8 cellular contexts compared by ENCODE assay signal in genomic region chr18:58785171-58785805, GRCh38.
DNase-seq lines count a peak whose midpoint lies in the region; ATAC-seq and TF ChIP-seq lines count a peak whose summit lies in the region.
"Had no signal": no experiment of that assay in that cellular context is flagged by ENCODE, and none has a peak within 500 bp of the region (broad histone marks: within the 10 kb centered on the region; RNA-seq: fewer than 3 reads in every experiment).

No MANE protein-coding gene starts in this region.

- H3K18ac ChIP-seq in H9 (ENCODE audit: insufficient read length, low read depth, low read length): no peak overlapping the region

- TF ChIP-seq CTCF in H9 (conservative IDR thresholded peaks at IDR 0.05) (no peak; the same call in 2 of the 3 replicates), thoracic aorta (IDR thresholded peaks at IDR 0.05) (peak; percentile 23)

- no peak overlapping the region for H2BK12ac ChIP-seq in H9 (ENCODE audit: insufficient read length, low read depth, low read length)

- H3K4me1 Mint-ChIP-seq in H9: peaks cover 49 to 51% of the 10 kb centered on the region in 2 experiments

- H3K36me3 Mint-ChIP-seq in H9 (ENCODE audit: insufficient read depth in 1 of 3, low read depth in 3 of 3): no peaks in the 10 kb centered on the region

- H3K4me3 ChIP-seq in SJSA1 (no peak overlapping the region), thoracic aorta (no peak overlapping the region)

- H3K27ac Mint-ChIP-seq in H9: peak overlapping the region; percentile 15 to 96 (median 40); a peak in 6 of 7 replicates

- no peaks in the 10 kb centered on the region for H3K23me2 ChIP-seq in H9 (ENCODE audit: insufficient read length, low read depth, low read length, poor library complexity, severe bottlenecking)

- no peak overlapping the region for H4K8ac ChIP-seq in H9 (replicated peaks; ENCODE audit: insufficient read length, low read depth, low read length)

- no CpG with 5 or more reads among the region's 13 CpGs for WGBS in H9 (ENCODE audit: extremely low coverage, insufficient read length, low lambda C conversion rate)

- H2BK120ac ChIP-seq in H9 (ENCODE audit: low read depth, low read length, poor library complexity, severe bottlenecking): no peak overlapping the region

- H3K27me3 ChIP-seq in H9 (ENCODE audit: insufficient read depth, low read length) (no peaks in the 10 kb centered on the region), SJSA1 (replicated peaks) (no peaks in the 10 kb centered on the region), thoracic aorta (replicated peaks; ENCODE audit: insufficient read depth) (no peaks in the 10 kb centered on the region)

- H3K36me3 ChIP-seq in SJSA1 (no peaks in the 10 kb centered on the region), thoracic aorta (no peaks in the 10 kb centered on the region)

- H2AK5ac ChIP-seq in H9 (ENCODE audit: insufficient read length, low read length): no peak overlapping the region

- H3K4me3 Mint-ChIP-seq in H9: peak overlapping the region in 1 of 2 experiments; percentile 7; a peak in 1 of 5 replicates

- no peak overlapping the region for H2AFZ ChIP-seq in H9 (ENCODE audit: low read length)

- H3K4me1 ChIP-seq in H9 (ENCODE audit: insufficient read depth, low read length) (peaks cover 15% of the 10 kb centered on the region), SJSA1 (replicated peaks) (peaks cover 69% of the 10 kb centered on the region), thoracic aorta (ENCODE audit: control insufficient read depth in 1 of 2, low read depth in 2 of 2) (peaks cover 13 to 43% of the 10 kb centered on the region in 2 donors)

- no peaks in the 10 kb centered on the region for H4K20me1 ChIP-seq in H9 (ENCODE audit: control insufficient read depth, insufficient read depth, insufficient read length)

- ATAC-seq in thoracic aorta (ENCODE audit: insufficient number of reproducible peaks, low FRiP score, low read depth): peak; percentile 16

- no peak overlapping the region for H2BK5ac ChIP-seq in H9 (ENCODE audit: insufficient read length, low read length)

- no peak overlapping the region for H3K23ac ChIP-seq in H9 (ENCODE audit: insufficient read length, low read depth, low read length)

- no peaks in the 10 kb centered on the region for H3K79me1 ChIP-seq in H9 (ENCODE audit: insufficient read depth, low read depth, low read length, poor library complexity, severe bottlenecking)

- intact Hi-C loops in head of caudate nucleus (cut with DNase I): no loop called here

- H3T11ph ChIP-seq in H9 (ENCODE audit: low read length): no peak overlapping the region

- H3K4me2 ChIP-seq in H9 (ENCODE audit: insufficient read depth, insufficient read length, low read length): no peak overlapping the region

- H3K27ac ChIP-seq in H9 (ENCODE audit: insufficient read length, low read depth, low read length) (no peak overlapping the region), SJSA1 (peak overlapping the region; percentile 99), thoracic aorta (peak overlapping the region; percentile 92 to 94)

- H3K9ac ChIP-seq in H9 (ENCODE audit: extremely low read depth, insufficient read length, low read length): no peak overlapping the region

- DNase-seq in H9: peak; percentile 56
- DNase-seq in SJSA1 (ENCODE audit: low read depth in 1 of 2, low spot score in 2 of 2): peak; percentile 90 to 92
- peak in 28 of 42 donors; percentile 18 to 77 (median 48) for DNase-seq in head of caudate nucleus
- peak; percentile 12 for DNase-seq in thoracic aorta (ENCODE audit: low spot score)
- DNase-seq in UCSD-AML1 (lab: John Stamatoyannopoulos, UW; ENCODE audit: unreplicated experiment): no peak
- DNase-seq in CD1c-positive myeloid dendritic cell (ENCODE audit: extremely low spot score): no peak
- DNase-seq in epidermal melanocyte (ENCODE audit: insufficient read length, low spot score): no peak
- DNase-seq: central memory CD4-positive, alpha-beta T cell had no signal

- no peak overlapping the region for H3K56ac ChIP-seq in H9 (ENCODE audit: insufficient read length, low read depth, low read length)

- no peak overlapping the region for H4K5ac ChIP-seq in H9 (ENCODE audit: insufficient read length, low read depth, low read length)

- H3K14ac ChIP-seq in H9 (ENCODE audit: insufficient read depth, low read length): peak overlapping the region; percentile 12; the same call in 1 of the 2 replicates

- no peak overlapping the region for H4K91ac ChIP-seq in H9 (ENCODE audit: insufficient read length, low read depth, low read length)

- H3K9me3 Mint-ChIP-seq in H9: no peaks in the 10 kb centered on the region; a peak in 1 of 5 replicates

- H2BK20ac ChIP-seq in H9 (ENCODE audit: low read depth, low read length, poor library complexity, severe bottlenecking): no peak overlapping the region

- H2BK15ac ChIP-seq in H9 (ENCODE audit: low read depth, low read length): no peak overlapping the region

- H3K79me2 ChIP-seq in H9 (ENCODE audit: insufficient read depth, low read length): no peaks in the 10 kb centered on the region

- H3K4ac ChIP-seq in H9 (ENCODE audit: low read depth, low read length): no peak overlapping the region

- no peaks in the 10 kb centered on the region for H3K9me3 ChIP-seq in H9 (ENCODE audit: control insufficient read depth, low read depth, low read length)
- H3K9me3 ChIP-seq in SJSA1 (replicated peaks): no peaks in the 10 kb centered on the region
- no peaks in the 10 kb centered on the region for H3K9me3 ChIP-seq in thoracic aorta

- H3K27me3 Mint-ChIP-seq in H9 (ENCODE audit: low read depth): no peaks in the 10 kb centered on the region; the same call in 1 of the 2 replicates

Comparison
In these comparisons a context has a peak if more than half of its experiments do, and no peak if none do; other contexts are left out.
1. DNase-seq: peak in H9 (single experiment), SJSA1 (2 of 2), head of caudate nucleus (28 of 42) and thoracic aorta (single experiment); none in UCSD-AML1 (single experiment), CD1c-positive myeloid dendritic cell (single experiment) and epidermal melanocyte (single experiment).